ENCODE assay signal across 25 cellular contexts in genomic region chr22:17888439-17888838, GRCh38.
"Had no signal": no experiment of that assay in that cellular context is flagged by ENCODE, and none has a peak within 500 bp of the region (broad histone marks: within the 10 kb centered on the region; RNA-seq: fewer than 3 reads in every experiment).

No MANE protein-coding gene starts in this region.

- H3K9me3 Mint-ChIP-seq: activated naive CD4-positive, alpha-beta T cell treated with anti-CD3 and anti-CD28 coated beads for 36 hours; activated naive CD8-positive, alpha-beta T cell treated with anti-CD3 and anti-CD28 coated beads for 36 hours; nephron progenitor cell; stimulated activated naive CD8-positive, alpha-beta T cell treated with anti-CD3 and anti-CD28 coated beads, Interleukin-15, Interleukin-2, amounts not matched to agents 100 ng/mL and 50 ng/mL, for 24 hours; T-helper 2 cell treated with Interferon-gamma antibody and Interleukin-4, amounts not matched to agents 5 μg/mL and 100 μg/mL, for 36 hours; type B pancreatic cell had no signal

- DNase-seq: activated CD4-positive, alpha-beta T cell treated with anti-CD3 and anti-CD28 coated beads for 4 hours; activated CD4-positive, alpha-beta T cell treated with anti-CD3 and anti-CD28 coated beads, Interleukin-2, amount 50 U/mL, for 48 hours; activated CD4-positive, CD25-positive, alpha-beta regulatory T cell; activated CD8-positive, alpha-beta memory T cell treated with anti-CD3 and anti-CD28 coated beads for 24 hours; activated effector memory CD4-positive, alpha-beta T cell treated with anti-CD3 and anti-CD28 coated beads, Interleukin-2, amount 50 U/mL, for 16 hours; activated naive CD4-positive, alpha-beta T cell treated with anti-CD3 and anti-CD28 coated beads for 36 hours; activated naive CD8-positive, alpha-beta T cell treated with anti-CD3 and anti-CD28 coated beads for 36 hours; adrenal gland; aorta; body of pancreas; central memory CD4-positive, alpha-beta T cell; effector memory CD4-positive, alpha-beta T cell; retina; stimulated activated CD4-positive, alpha-beta T cell treated with anti-CD3 and anti-CD28 coated beads, Interleukin-15, amount 100 ng/mL, for 24 hours; T-helper 1 cell; uterus had no signal

- H3K4me3 Mint-ChIP-seq: activated naive CD4-positive, alpha-beta T cell treated with anti-CD3 and anti-CD28 coated beads for 36 hours; activated naive CD8-positive, alpha-beta T cell treated with anti-CD3 and anti-CD28 coated beads for 36 hours; nephron progenitor cell; stimulated activated naive CD8-positive, alpha-beta T cell treated with anti-CD3 and anti-CD28 coated beads, Interleukin-15, Interleukin-2, amounts not matched to agents 100 ng/mL and 50 ng/mL, for 24 hours; T-helper 2 cell treated with Interferon-gamma antibody and Interleukin-4, amounts not matched to agents 5 μg/mL and 100 μg/mL, for 36 hours; type B pancreatic cell had no signal

- H3K4me1 Mint-ChIP-seq: activated naive CD8-positive, alpha-beta T cell treated with anti-CD3 and anti-CD28 coated beads for 36 hours had no signal

- H3K27ac Mint-ChIP-seq: activated naive CD4-positive, alpha-beta T cell treated with anti-CD3 and anti-CD28 coated beads for 36 hours; activated naive CD8-positive, alpha-beta T cell treated with anti-CD3 and anti-CD28 coated beads for 36 hours; nephron progenitor cell; stimulated activated naive CD8-positive, alpha-beta T cell treated with anti-CD3 and anti-CD28 coated beads, Interleukin-15, Interleukin-2, amounts not matched to agents 100 ng/mL and 50 ng/mL, for 24 hours; T-helper 2 cell treated with Interferon-gamma antibody and Interleukin-4, amounts not matched to agents 5 μg/mL and 100 μg/mL, for 36 hours; type B pancreatic cell had no signal

- H3K36me3 ChIP-seq: neutrophil, uterus had no signal

- H3K27me3 ChIP-seq: adrenal gland, body of pancreas, neutrophil, uterus had no signal

- H3K27me3 Mint-ChIP-seq: activated naive CD8-positive, alpha-beta T cell treated with anti-CD3 and anti-CD28 coated beads for 36 hours; progenitor cell of endocrine pancreas; stimulated activated naive CD8-positive, alpha-beta T cell treated with anti-CD3 and anti-CD28 coated beads, Interleukin-15, Interleukin-2, amounts not matched to agents 100 ng/mL and 50 ng/mL, for 24 hours; type B pancreatic cell had no signal

- H3K9me3 ChIP-seq: adrenal gland, body of pancreas, neutrophil, thoracic aorta, uterus had no signal

- H3K27ac ChIP-seq: adrenal gland, body of pancreas, neutrophil, thoracic aorta had no signal

- H3K4me1 ChIP-seq: uterus had no signal

- H3K4me3 ChIP-seq: adrenal gland, body of pancreas, lung, thoracic aorta, uterus had no signal

- ATAC-seq: body of pancreas, left lobe of liver had no signal
